Comparison of ENCODE assay signal across 25 cellular contexts in the genomic region with DNA sequence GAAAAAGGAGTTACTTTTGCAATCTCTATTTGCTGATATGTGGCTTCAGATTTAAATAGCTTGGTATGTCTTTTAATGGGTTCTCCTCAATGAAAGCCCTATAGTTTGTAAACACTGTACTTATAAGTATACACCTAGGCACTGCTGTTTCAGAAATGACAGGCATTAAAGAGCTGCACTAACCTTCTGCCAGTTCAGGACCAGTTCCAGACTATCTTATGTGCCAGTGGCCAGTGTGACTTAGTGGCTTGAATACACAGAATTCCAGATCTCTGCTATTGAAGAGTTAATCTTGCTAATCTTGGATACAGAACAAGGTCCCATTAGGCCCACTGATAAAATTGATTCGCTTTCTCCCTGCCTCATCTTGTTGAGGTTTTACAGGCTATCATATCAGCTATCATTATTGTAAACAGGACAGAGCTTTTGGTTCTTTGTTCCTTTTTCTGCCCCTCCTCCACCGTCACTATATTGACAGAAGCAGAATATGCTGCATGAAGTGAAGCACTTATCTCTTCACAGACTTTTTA.
"Had no signal": no experiment of that assay in that cellular context is flagged by ENCODE, and none has a peak within 500 bp of the region (broad histone marks: within the 10 kb centered on the region; RNA-seq: fewer than 3 reads in every experiment).

No MANE protein-coding gene starts in this region.

- H3K9ac ChIP-seq: parathyroid adenoma had no signal

- H3K27me3 Mint-ChIP-seq: activated CD4-positive, alpha-beta memory T cell treated with anti-CD3 and anti-CD28 coated beads, Interleukin-2, amount 10 ng/mL, durations not matched to agents 7 days and 5 days; activated CD4-positive, alpha-beta T cell treated with anti-CD3 and anti-CD28 coated beads, Interleukin-2, amount 10 ng/mL, durations not matched to agents 7 days and 5 days; activated naive CD4-positive, alpha-beta T cell treated with anti-CD3 and anti-CD28 coated beads, Interleukin-2, amount 10 ng/mL, durations not matched to agents 7 days and 5 days; activated naive CD8-positive, alpha-beta T cell treated with anti-CD3 and anti-CD28 coated beads, Interleukin-2, amount 10 ng/mL, durations not matched to agents 7 days and 5 days; activated T-cell treated with anti-CD3 and anti-CD28 coated beads, Interleukin-2, amount 50 U/mL, for 24 hours; effector memory CD8-positive, alpha-beta T cell had no signal

- H3K9me3 Mint-ChIP-seq: activated CD4-positive, alpha-beta memory T cell treated with anti-CD3 and anti-CD28 coated beads, Interleukin-2, amount 10 ng/mL, durations not matched to agents 7 days and 5 days; activated CD4-positive, alpha-beta T cell treated with anti-CD3 and anti-CD28 coated beads, Interleukin-2, amount 10 ng/mL, durations not matched to agents 7 days and 5 days; activated naive CD4-positive, alpha-beta T cell treated with anti-CD3 and anti-CD28 coated beads, Interleukin-2, amount 10 ng/mL, durations not matched to agents 7 days and 5 days; activated naive CD8-positive, alpha-beta T cell treated with anti-CD3 and anti-CD28 coated beads, Interleukin-2, amount 10 ng/mL, durations not matched to agents 7 days and 5 days; nephron had no signal

- H3K4me3 Mint-ChIP-seq: activated CD4-positive, alpha-beta memory T cell treated with anti-CD3 and anti-CD28 coated beads, Interleukin-2, amount 10 ng/mL, durations not matched to agents 7 days and 5 days; activated CD4-positive, alpha-beta T cell treated with anti-CD3 and anti-CD28 coated beads, Interleukin-2, amount 10 ng/mL, durations not matched to agents 7 days and 5 days; activated naive CD4-positive, alpha-beta T cell treated with anti-CD3 and anti-CD28 coated beads, Interleukin-2, amount 10 ng/mL, durations not matched to agents 7 days and 5 days; activated naive CD8-positive, alpha-beta T cell treated with anti-CD3 and anti-CD28 coated beads, Interleukin-2, amount 10 ng/mL, durations not matched to agents 7 days and 5 days; activated T-cell treated with anti-CD3 and anti-CD28 coated beads, Interleukin-2, amount 50 U/mL, for 24 hours; brain; effector memory CD8-positive, alpha-beta T cell; nephron had no signal

- H3K4me1 Mint-ChIP-seq: activated CD4-positive, alpha-beta memory T cell treated with anti-CD3 and anti-CD28 coated beads, Interleukin-2, amount 10 ng/mL, durations not matched to agents 7 days and 5 days; activated CD4-positive, alpha-beta T cell treated with anti-CD3 and anti-CD28 coated beads, Interleukin-2, amount 10 ng/mL, durations not matched to agents 7 days and 5 days; activated naive CD4-positive, alpha-beta T cell treated with anti-CD3 and anti-CD28 coated beads, Interleukin-2, amount 10 ng/mL, durations not matched to agents 7 days and 5 days; activated naive CD8-positive, alpha-beta T cell treated with anti-CD3 and anti-CD28 coated beads, Interleukin-2, amount 10 ng/mL, durations not matched to agents 7 days and 5 days; nephron had no signal

- H3K4me3 ChIP-seq: ascending aorta, cardiac muscle cell, gastroesophageal sphincter, hepatocyte, left ventricle myocardium inferior, right atrium auricular region, spleen, suprapubic skin, tibial artery had no signal

- ATAC-seq: effector memory CD8-positive, alpha-beta T cell; gastroesophageal sphincter had no signal

- H3K27ac ChIP-seq: ascending aorta, cardiac muscle cell, gastroesophageal sphincter, hepatocyte, left ventricle myocardium inferior, parathyroid adenoma, right atrium auricular region, spleen, suprapubic skin, tibial artery, VCaP had no signal

- H3K4me1 ChIP-seq: ascending aorta, gastroesophageal sphincter, left ventricle myocardium inferior, parathyroid adenoma, right atrium auricular region, spleen, suprapubic skin, tibial artery had no signal

- DNase-seq: activated CD4-positive, alpha-beta memory T cell treated with anti-CD3 and anti-CD28 coated beads, Interleukin-2, amount 10 ng/mL, durations not matched to agents 7 days and 5 days; activated CD4-positive, alpha-beta T cell treated with anti-CD3 and anti-CD28 coated beads, Interleukin-2, amount 10 ng/mL, durations not matched to agents 7 days and 5 days; activated CD8-positive, alpha-beta memory T cell treated with anti-CD3 and anti-CD28 coated beads, Interleukin-2, amount 50 U/mL, for 48 hours; activated gamma-delta T cell; activated naive CD4-positive, alpha-beta T cell treated with anti-CD3 and anti-CD28 coated beads, Interleukin-2, amount 10 ng/mL, durations not matched to agents 7 days and 5 days; activated naive CD8-positive, alpha-beta T cell treated with anti-CD3 and anti-CD28 coated beads, Interleukin-2, amount 10 ng/mL, durations not matched to agents 7 days and 5 days; activated T-cell treated with anti-CD3 and anti-CD28 coated beads, Interleukin-2, amount 50 U/mL, for 24 hours; cortex of kidney; effector memory CD8-positive, alpha-beta T cell; islet precursor cell; left ventricle myocardium inferior; occipital lobe; spleen; stimulated activated naive CD4-positive, alpha-beta T cell; tibial artery had no signal

- H3K4me2 ChIP-seq: hepatocyte had no signal

- H3K27ac Mint-ChIP-seq: activated CD4-positive, alpha-beta memory T cell treated with anti-CD3 and anti-CD28 coated beads, Interleukin-2, amount 10 ng/mL, durations not matched to agents 7 days and 5 days; activated CD4-positive, alpha-beta T cell treated with anti-CD3 and anti-CD28 coated beads, Interleukin-2, amount 10 ng/mL, durations not matched to agents 7 days and 5 days; activated naive CD4-positive, alpha-beta T cell treated with anti-CD3 and anti-CD28 coated beads, Interleukin-2, amount 10 ng/mL, durations not matched to agents 7 days and 5 days; activated naive CD8-positive, alpha-beta T cell treated with anti-CD3 and anti-CD28 coated beads, Interleukin-2, amount 10 ng/mL, durations not matched to agents 7 days and 5 days; activated T-cell treated with anti-CD3 and anti-CD28 coated beads, Interleukin-2, amount 50 U/mL, for 24 hours; brain; effector memory CD8-positive, alpha-beta T cell; nephron had no signal

- H3K36me3 ChIP-seq: ascending aorta, cardiac muscle cell, gastroesophageal sphincter, left ventricle myocardium inferior, right atrium auricular region, spleen, suprapubic skin, tibial artery had no signal

- H3K79me2 ChIP-seq: hepatocyte, parathyroid adenoma had no signal

- H3K27me3 ChIP-seq: ascending aorta, cardiac muscle cell, gastroesophageal sphincter, hepatocyte, right atrium auricular region, spleen, suprapubic skin, tibial artery had no signal

- H3K36me3 Mint-ChIP-seq: activated naive CD4-positive, alpha-beta T cell treated with anti-CD3 and anti-CD28 coated beads, Interleukin-2, amount 10 ng/mL, durations not matched to agents 7 days and 5 days; activated naive CD8-positive, alpha-beta T cell treated with anti-CD3 and anti-CD28 coated beads, Interleukin-2, amount 10 ng/mL, durations not matched to agents 7 days and 5 days; brain had no signal
